In the genomic region with DNA sequence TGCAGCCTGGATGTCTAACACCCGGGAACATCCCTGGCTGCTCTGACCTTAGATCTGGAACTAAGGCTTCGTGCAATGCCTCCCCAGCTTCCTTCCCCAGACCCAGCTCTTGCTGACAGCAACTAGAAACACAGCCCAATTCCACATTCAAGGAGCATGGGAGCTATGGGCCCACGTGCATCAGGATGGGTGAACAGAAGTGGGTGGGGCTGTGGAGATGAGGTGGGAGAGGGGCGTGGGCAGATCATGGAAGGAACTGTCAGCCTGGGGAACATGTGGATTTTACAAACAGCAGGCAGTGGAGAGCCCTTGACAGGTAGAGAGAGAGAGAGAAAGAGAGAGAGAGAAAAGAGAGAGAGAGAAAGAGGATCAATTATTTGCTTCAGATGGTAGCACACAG, we compare ENCODE assay signal across 22 cellular contexts.
"Had no signal": no experiment of that assay in that cellular context is flagged by ENCODE, and none has a peak within 500 bp of the region (broad histone marks: within the 10 kb centered on the region; RNA-seq: fewer than 3 reads in every experiment).

No MANE protein-coding gene starts in this region.

- H3K27ac ChIP-seq: SJSA1, SK-N-MC had no signal

- H3K36me3 ChIP-seq: SJSA1 had no signal

- H3K9me3 ChIP-seq: SJSA1 had no signal

- H3K4me1 ChIP-seq: SJSA1 had no signal

- H3K4me3 ChIP-seq: SJSA1, SK-N-MC had no signal

- DNase-seq: IMR-90, Kasumi-1, KG1, MM.1S, NCI-H1092 treated with DMSO at 0.1 percent for 48 hours, NCI-H1436, NCI-H187, NCI-H2029, NCI-H2081 treated with DMSO at 0.1 percent for 48 hours, NCI-H2171, NCI-H226, NCI-H446, NCI-H510A, NCI-H524 treated with DMSO at 0.1 percent for 48 hours, NCI-H69, NCI-H774, Right ventricle myocardium superior, RPMI8226, SIG-M5 had no signal

- ATAC-seq: HepG2 had no signal

- H3K27me3 ChIP-seq: SJSA1 had no signal
